In the genomic region with DNA sequence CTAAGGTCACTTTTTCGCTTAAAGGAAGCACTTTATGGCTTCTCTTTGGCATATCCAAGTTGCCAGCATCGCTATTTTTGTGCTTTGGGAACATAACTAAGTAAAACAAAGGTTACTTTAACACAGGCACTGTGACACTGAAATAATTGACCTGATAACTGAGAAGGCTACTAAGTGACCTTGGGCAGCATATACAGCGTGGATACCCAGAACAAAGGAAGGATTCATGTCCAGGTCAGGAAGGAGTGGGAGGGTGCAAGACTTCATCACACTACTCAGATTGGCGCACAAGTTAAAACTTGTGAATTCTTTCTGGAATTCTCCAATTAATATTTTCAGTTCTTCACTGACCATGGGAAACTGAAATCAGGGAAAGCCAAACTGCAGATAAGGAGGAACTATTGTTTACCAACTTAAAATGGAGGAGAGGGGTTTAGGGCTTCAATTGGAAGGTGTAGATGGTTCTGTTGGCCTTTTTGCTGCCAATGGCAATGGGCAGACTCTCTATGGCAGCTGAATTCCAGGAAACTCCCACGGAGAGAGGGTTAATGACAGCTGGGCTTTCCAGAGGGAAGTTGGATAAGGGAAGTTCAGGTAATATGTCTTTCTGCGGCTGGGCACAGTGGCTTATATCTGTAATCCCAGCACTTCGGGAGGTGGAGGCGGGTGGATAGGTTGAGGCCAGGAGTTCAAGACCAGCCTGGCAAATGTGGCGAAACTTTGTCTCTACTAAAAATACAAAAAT, we compare ENCODE assay signal across 28 cellular contexts. TPM values are rescaled to one million over a fixed set of nuclear protein-coding genes. Genes with fewer than 3 reads are reported as not detected.
DNase-seq lines count a peak whose midpoint lies in the region; ATAC-seq and TF ChIP-seq lines count a peak whose summit lies in the region.
"Had no signal": no experiment of that assay in that cellular context is flagged by ENCODE, and none has a peak within 500 bp of the region (broad histone marks: within the 10 kb centered on the region; RNA-seq: fewer than 3 reads in every experiment).

No MANE protein-coding gene starts in this region.

- H3K4me3 Mint-ChIP-seq in chondrocyte (ENCODE audit: unreplicated experiment) = no peak overlapping the region
- H3K4me3 Mint-ChIP-seq: activated CD4-positive, alpha-beta memory T cell treated with anti-CD3 and anti-CD28 coated beads, Interleukin-2, amount 10 ng/mL, durations not matched to agents 7 days and 5 days; activated naive CD8-positive, alpha-beta T cell; B cell; central memory CD8-positive, alpha-beta T cell; H9; naive thymus-derived CD8-positive, alpha-beta T cell; stimulated activated memory B cell treated with anti-CD40 and anti-IgM and Interleukin-4, amounts not matched to agents 10 μg/mL and 1 μg/mL and 100 μg/mL, for 72 hours had no signal

- peaks cover 54% of the 10 kb centered on the region for H3K4me1 Mint-ChIP-seq in chondrocyte (ENCODE audit: low read depth)
- H3K4me1 Mint-ChIP-seq: activated CD4-positive, alpha-beta memory T cell treated with anti-CD3 and anti-CD28 coated beads, Interleukin-2, amount 10 ng/mL, durations not matched to agents 7 days and 5 days; B cell had no signal

- no peak overlapping the region for H2AFZ ChIP-seq in trophoblast cell (ENCODE audit: insufficient read depth, low read length, poor library complexity)

- peak overlapping the region; percentile 5 for H3K27ac ChIP-seq in trophoblast cell (ENCODE audit: low read depth, low read length)
- H3K27ac ChIP-seq: Peyer's patch, SJSA1 had no signal

- peaks cover 10 to 25% of the 10 kb centered on the region in 2 experiments for H3K4me1 ChIP-seq in trophoblast cell (ENCODE audit: control insufficient read depth in 1 of 2, insufficient read depth in 2 of 2, low read length in 2 of 2)
- H3K4me1 ChIP-seq: Peyer's patch had no signal

- peaks cover 14% of the 10 kb centered on the region for H3K9me3 Mint-ChIP-seq in chondrocyte (ENCODE audit: low read depth)
- H3K9me3 Mint-ChIP-seq: activated CD4-positive, alpha-beta memory T cell treated with anti-CD3 and anti-CD28 coated beads, Interleukin-2, amount 10 ng/mL, durations not matched to agents 7 days and 5 days; activated T-helper 2 cell treated with anti-CD3 and anti-CD28 coated beads, Interferon-gamma antibody, Interleukin-2, Interleukin-4, amounts not matched to agents 10 μg/mL and 5 μg/mL and 100 μg/mL, durations not matched to agents 14 hours and 24 hours and 36 hours; central memory CD8-positive, alpha-beta T cell had no signal

- no peak overlapping the region for H3K4me2 ChIP-seq in trophoblast cell (ENCODE audit: low read length)

- H3K79me2 ChIP-seq in trophoblast cell (ENCODE audit: control insufficient read depth, insufficient read depth, low read length, poor library complexity) = no peaks in the 10 kb centered on the region

- H3K9me3 ChIP-seq in trophoblast cell (ENCODE audit: insufficient read depth, low read depth, low read length) = no peaks in the 10 kb centered on the region
- H3K9me3 ChIP-seq: Peyer's patch, thoracic aorta had no signal

- H3K4ac ChIP-seq in trophoblast cell (ENCODE audit: low read depth, low read length) = no peak overlapping the region

- WGBS in trophoblast cell (ENCODE audit: extremely low coverage, insufficient coverage, insufficient read length) = no CpG with 5 or more reads among the region's 9 CpGs

- H3K27ac Mint-ChIP-seq in chondrocyte (ENCODE audit: unreplicated experiment) = peak overlapping the region; percentile 81
- H3K27ac Mint-ChIP-seq: activated CD4-positive, alpha-beta memory T cell treated with anti-CD3 and anti-CD28 coated beads, Interleukin-2, amount 10 ng/mL, durations not matched to agents 7 days and 5 days; activated naive CD8-positive, alpha-beta T cell; activated T-helper 2 cell treated with anti-CD3 and anti-CD28 coated beads, Interferon-gamma antibody, Interleukin-2, Interleukin-4, amounts not matched to agents 10 μg/mL and 5 μg/mL and 100 μg/mL, durations not matched to agents 14 hours and 24 hours and 36 hours; B cell; H9; naive thymus-derived CD8-positive, alpha-beta T cell; stimulated activated memory B cell treated with anti-CD40 and anti-IgM and Interleukin-4, amounts not matched to agents 10 μg/mL and 1 μg/mL and 100 μg/mL, for 72 hours had no signal

- peaks cover 15% of the 10 kb centered on the region for H3K79me1 ChIP-seq in trophoblast cell (ENCODE audit: low read length)

- no peak overlapping the region for H4K12ac ChIP-seq in trophoblast cell (ENCODE audit: low read depth, low read length)

- peaks cover 7% of the 10 kb centered on the region for H3K36me3 Mint-ChIP-seq in chondrocyte (ENCODE audit: low read depth)

- peak overlapping the region; percentile 22 for H3K18ac ChIP-seq in trophoblast cell (ENCODE audit: low read length)

- no peak for TF ChIP-seq CTCF in chondrocyte (IDR thresholded peaks at IDR 0.05)

- H2BK12ac ChIP-seq in trophoblast cell (ENCODE audit: low read length) = peak overlapping the region; percentile 54

- no peaks in the 10 kb centered on the region for H3K27me3 Mint-ChIP-seq in chondrocyte (ENCODE audit: low read depth)
- H3K27me3 Mint-ChIP-seq: activated CD4-positive, alpha-beta memory T cell treated with anti-CD3 and anti-CD28 coated beads, Interleukin-2, amount 10 ng/mL, durations not matched to agents 7 days and 5 days; activated naive CD8-positive, alpha-beta T cell; B cell; central memory CD8-positive, alpha-beta T cell; naive thymus-derived CD8-positive, alpha-beta T cell; stimulated activated memory B cell treated with anti-CD40 and anti-IgM and Interleukin-4, amounts not matched to agents 10 μg/mL and 1 μg/mL and 100 μg/mL, for 72 hours had no signal

- DNase-seq in left ventricle myocardium superior (no peak), cardiac septum (ENCODE audit: low spot score) (no peak), chondrocyte (ENCODE audit: low spot score) (no peak), trophoblast cell (no peak), NCI-H1048 (lab: John Stamatoyannopoulos, UW) (no peak), NOMO-1 treated with dmso at 0.1 percent for 144 hours (lab: John Stamatoyannopoulos, UW; ENCODE audit: unreplicated experiment) (no peak)
- no peak for DNase-seq in activated CD8-positive, alpha-beta memory T cell treated with anti-CD3 and anti-CD28 coated beads, Interleukin-2, amount 50 U/mL, for 4 hours
- DNase-seq: activated CD4-positive, alpha-beta memory T cell treated with anti-CD3 and anti-CD28 coated beads, Interleukin-2, amount 10 ng/mL, durations not matched to agents 7 days and 5 days; activated CD4-positive, CD25-positive, alpha-beta regulatory T cell treated with anti-CD3 and anti-CD28 coated beads, Interleukin-2, amount 50 U/mL, for 72 hours; anterior cingulate cortex; GDM1; H9; naive thymus-derived CD8-positive, alpha-beta T cell; NCI-H1105 treated with DMSO at 0.1 percent for 48 hours; NCI-H526; Peyer's patch; retina; stimulated activated CD4-positive, alpha-beta T cell treated with anti-CD3 and anti-CD28 coated beads, Interleukin-4, amount 100 ng/mL, for 24 hours; T-helper 1 cell had no signal

- H2BK5ac ChIP-seq in trophoblast cell (ENCODE audit: low read depth, low read length, poor library complexity) = no peak overlapping the region

- H3K27me3 ChIP-seq in trophoblast cell (ENCODE audit: insufficient read depth, low read length) = no peaks in the 10 kb centered on the region
- H3K27me3 ChIP-seq: Peyer's patch, SJSA1 had no signal

- peak overlapping the region; percentile 7 for H4K8ac ChIP-seq in trophoblast cell (ENCODE audit: low read depth, low read length)

- H4K91ac ChIP-seq in trophoblast cell (ENCODE audit: low read depth, low read length) = peak overlapping the region; percentile 61

- H3K14ac ChIP-seq in trophoblast cell (ENCODE audit: low read length) = peak overlapping the region; percentile 5

- no peak overlapping the region for H3K4me3 ChIP-seq in trophoblast cell (ENCODE audit: low read depth, low read length)
- H3K4me3 ChIP-seq: K562, Peyer's patch, SJSA1 had no signal

- H2AK5ac ChIP-seq in trophoblast cell (ENCODE audit: low read length) = peak overlapping the region; percentile 84

- no peaks in the 10 kb centered on the region for H3K36me3 ChIP-seq in trophoblast cell (ENCODE audit: control insufficient read depth in 1 of 2, insufficient read depth in 2 of 2, low read length in 2 of 2)
- H3K36me3 ChIP-seq: Peyer's patch, thoracic aorta had no signal

- ATAC-seq in left ventricle myocardium superior (peak; percentile 51), HG02852 (IDR thresholded peaks at IDR 0.05; ENCODE audit: unreplicated experiment) (no peak)
- ATAC-seq: K562; naive thymus-derived CD8-positive, alpha-beta T cell; stimulated activated memory B cell treated with anti-CD40 and anti-IgM and Interleukin-4, amounts not matched to agents 10 μg/mL and 1 μg/mL and 100 μg/mL, for 72 hours had no signal

- no peak overlapping the region for H3K9ac ChIP-seq in trophoblast cell (ENCODE audit: low read length)

- intact Hi-C loops in left ventricle myocardium superior (cut with micrococcal nuclease) = no loop called here
- intact Hi-C loops in cardiac septum (cut with DNase I) = no loop called here

- H3K23ac ChIP-seq in trophoblast cell (ENCODE audit: low read length) = no peak overlapping the region

- no peak overlapping the region for H2BK120ac ChIP-seq in trophoblast cell (ENCODE audit: insufficient read depth, low read length, poor library complexity)

RNA-seq across cellular contexts. Expression of gene COMMD1, which starts 45.3 kb away (rescaled TPM):
- total RNA-seq in left ventricle myocardium superior (57.3 TPM), cardiac septum (56.0 TPM), chondrocyte (36.7 to 43.1 TPM (median 37.0 TPM) in 3 replicates)
- 39.3 and 39.7 TPM in 2 replicates for polyA plus RNA-seq in trophoblast cell (2013)
